6 cellular contexts compared by ENCODE assay signal in genomic region chr18:51323941-51324340, GRCh38.
"Had no signal": no experiment of that assay in that cellular context is flagged by ENCODE, and none has a peak within 500 bp of the region (broad histone marks: within the 10 kb centered on the region; RNA-seq: fewer than 3 reads in every experiment).

No MANE protein-coding gene starts in this region.

- H3K36me3 Mint-ChIP-seq: IgD-negative memory B cell had no signal

- H3K27ac Mint-ChIP-seq: GM23338, H9, IgD-negative memory B cell had no signal

- H3K27ac ChIP-seq: HL-60 had no signal

- H3K4me3 ChIP-seq: GM23338 had no signal

- H3K4me3 Mint-ChIP-seq: GM23338, H9, IgD-negative memory B cell had no signal

- H3K9me3 Mint-ChIP-seq: IgD-negative memory B cell had no signal

- H3K4me2 ChIP-seq: GM23338 had no signal

- DNase-seq: H9, HCEC 1CT, KBM-7 had no signal
